ENCODE assay signal across 15 cellular contexts in the genomic region with DNA sequence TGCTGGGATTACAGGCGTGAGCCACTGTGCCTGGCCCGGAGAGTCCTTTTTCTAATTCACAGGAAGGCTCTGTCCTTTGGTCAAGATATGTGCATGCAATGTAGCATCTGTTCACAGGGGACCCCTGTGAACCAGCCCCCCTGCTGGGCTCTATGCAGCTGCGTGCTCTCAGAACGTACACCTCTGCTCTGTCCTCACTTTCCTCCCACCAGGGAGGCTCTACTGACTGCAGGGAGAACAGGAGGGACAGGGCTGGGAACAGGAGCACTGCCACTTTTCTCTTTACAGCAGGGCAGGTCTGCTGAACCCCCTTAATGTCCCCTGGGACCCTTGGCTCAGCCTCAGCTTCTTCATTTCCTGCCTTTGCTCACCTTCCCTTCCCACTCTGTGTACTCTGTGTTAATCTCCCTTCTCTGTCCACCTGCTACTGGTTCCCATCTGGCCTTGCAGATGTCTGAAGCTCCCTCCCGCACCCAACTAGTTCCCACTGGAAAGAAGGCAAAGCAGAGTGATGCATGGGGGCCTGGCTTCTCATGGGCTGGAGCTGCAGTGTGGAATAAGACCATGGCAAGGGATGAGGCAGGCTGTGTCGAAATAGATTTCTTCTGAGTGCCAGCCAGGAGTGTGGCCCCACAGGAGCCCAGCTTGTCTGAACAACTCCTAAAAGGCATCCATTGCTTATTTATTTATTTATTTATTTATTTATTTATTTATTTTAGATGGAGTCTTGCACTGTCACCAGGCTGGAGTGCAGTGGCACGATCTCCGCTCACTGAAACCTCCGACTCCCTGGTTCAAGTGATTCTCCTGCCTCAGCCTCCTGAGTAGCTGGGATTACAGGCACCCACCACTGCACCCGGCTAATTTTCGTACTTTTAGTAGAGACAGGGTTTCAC. TPM values are rescaled to one million over a fixed set of nuclear protein-coding genes. Genes with fewer than 3 reads are reported as not detected.
DNase-seq lines count a peak whose midpoint lies in the region; ATAC-seq and TF ChIP-seq lines count a peak whose summit lies in the region.
"Had no signal": no experiment of that assay in that cellular context is flagged by ENCODE, and none has a peak within 500 bp of the region (broad histone marks: within the 10 kb centered on the region; RNA-seq: fewer than 3 reads in every experiment).

No MANE protein-coding gene starts in this region.

- peak overlapping the region; percentile 42 for H3K27ac Mint-ChIP-seq in activated naive CD8-positive, alpha-beta T cell treated with anti-CD3 and anti-CD28 coated beads, Interleukin-2, amount 10 ng/mL, durations not matched to agents 7 days and 5 days
- no peak overlapping the region for H3K27ac Mint-ChIP-seq in activated naive CD8-positive, alpha-beta T cell treated with anti-CD3 and anti-CD28 coated beads, Interleukin-2, amount 50 U/mL, for 24 hours
- H3K27ac Mint-ChIP-seq in type B pancreatic cell: no peak overlapping the region

- H3K4me3 ChIP-seq in NB4 (ENCODE audit: low read depth, low read length): no peak overlapping the region
- H3K4me3 ChIP-seq: HAP-1, Peyer's patch had no signal

- H3K9me3 Mint-ChIP-seq in activated naive CD8-positive, alpha-beta T cell treated with anti-CD3 and anti-CD28 coated beads, Interleukin-2, amount 10 ng/mL, durations not matched to agents 7 days and 5 days: no peaks in the 10 kb centered on the region
- H3K9me3 Mint-ChIP-seq in activated naive CD8-positive, alpha-beta T cell treated with anti-CD3 and anti-CD28 coated beads, Interleukin-2, amount 50 U/mL, for 24 hours: no peaks in the 10 kb centered on the region
- H3K9me3 Mint-ChIP-seq in type B pancreatic cell: no peaks in the 10 kb centered on the region

- no peak for TF ChIP-seq POLR2A in NB4 (IDR thresholded peaks at IDR 0.05; ENCODE audit: extremely low read depth, insufficient read length)

- no peak for TF ChIP-seq CTCF in NB4 (IDR thresholded peaks at IDR 0.05; ENCODE audit: low read depth, low read length)
- no peak for TF ChIP-seq CTCF in type B pancreatic cell (conservative IDR thresholded peaks at IDR 0.05)

- peaks cover 15% of the 10 kb centered on the region for H3K27me3 Mint-ChIP-seq in activated naive CD8-positive, alpha-beta T cell treated with anti-CD3 and anti-CD28 coated beads, Interleukin-2, amount 10 ng/mL, durations not matched to agents 7 days and 5 days
- peaks cover 17% of the 10 kb centered on the region for H3K27me3 Mint-ChIP-seq in activated naive CD8-positive, alpha-beta T cell treated with anti-CD3 and anti-CD28 coated beads, Interleukin-2, amount 50 U/mL, for 24 hours
- peaks cover 3% of the 10 kb centered on the region for H3K27me3 Mint-ChIP-seq in type B pancreatic cell

- no peak for DNase-seq in activated naive CD8-positive, alpha-beta T cell treated with anti-CD3 and anti-CD28 coated beads, Interleukin-2, amount 10 ng/mL, durations not matched to agents 7 days and 5 days
- no peak for DNase-seq in activated naive CD8-positive, alpha-beta T cell treated with anti-CD3 and anti-CD28 coated beads, Interleukin-2, amount 50 U/mL, for 24 hours
- peak; percentile 40 for DNase-seq in NB4 (ENCODE audit: low read depth)
- DNase-seq in islet precursor cell: peak; percentile 45
- DNase-seq in type B pancreatic cell (ENCODE audit: extremely low spot score, unreplicated experiment): peak; percentile 52
- DNase-seq in activated CD4-positive, alpha-beta T cell treated with anti-CD3 and anti-CD28 coated beads for 4 hours: no peak
- DNase-seq: COR-L47, NCI-H1417, NCI-H187 treated with DMSO at 0.1 percent for 48 hours, NCI-H446 treated with DMSO at 0.1 percent for 48 hours, SHP77 treated with DMSO at 0.1 percent for 48 hours had no signal

- ATAC-seq in activated naive CD8-positive, alpha-beta T cell treated with anti-CD3 and anti-CD28 coated beads, Interleukin-2, amount 10 ng/mL, durations not matched to agents 7 days and 5 days (ENCODE audit: low read depth): no peak
- ATAC-seq in activated naive CD8-positive, alpha-beta T cell treated with anti-CD3 and anti-CD28 coated beads, Interleukin-2, amount 50 U/mL, for 24 hours: no peak
- ATAC-seq in GM21526 (IDR thresholded peaks at IDR 0.05; ENCODE audit: low FRiP score, unreplicated experiment): no peak
- ATAC-seq: SK-N-SH treated with all-trans-retinoic acid at 6 μM for 48 hours had no signal

- peaks cover 6% of the 10 kb centered on the region for H3K4me1 Mint-ChIP-seq in activated naive CD8-positive, alpha-beta T cell treated with anti-CD3 and anti-CD28 coated beads, Interleukin-2, amount 10 ng/mL, durations not matched to agents 7 days and 5 days
- H3K4me1 Mint-ChIP-seq in activated naive CD8-positive, alpha-beta T cell treated with anti-CD3 and anti-CD28 coated beads, Interleukin-2, amount 50 U/mL, for 24 hours: peaks cover 9% of the 10 kb centered on the region
- H3K4me1 Mint-ChIP-seq in type B pancreatic cell (ENCODE audit: unreplicated experiment): no peaks in the 10 kb centered on the region

- no peaks in the 10 kb centered on the region for H3K36me3 Mint-ChIP-seq in activated naive CD8-positive, alpha-beta T cell treated with anti-CD3 and anti-CD28 coated beads, Interleukin-2, amount 10 ng/mL, durations not matched to agents 7 days and 5 days
- no peaks in the 10 kb centered on the region for H3K36me3 Mint-ChIP-seq in activated naive CD8-positive, alpha-beta T cell treated with anti-CD3 and anti-CD28 coated beads, Interleukin-2, amount 50 U/mL, for 24 hours (ENCODE audit: low read depth)
- H3K36me3 Mint-ChIP-seq in type B pancreatic cell: no peaks in the 10 kb centered on the region

- no peak overlapping the region for H3K4me3 Mint-ChIP-seq in activated naive CD8-positive, alpha-beta T cell treated with anti-CD3 and anti-CD28 coated beads, Interleukin-2, amount 10 ng/mL, durations not matched to agents 7 days and 5 days
- H3K4me3 Mint-ChIP-seq in activated naive CD8-positive, alpha-beta T cell treated with anti-CD3 and anti-CD28 coated beads, Interleukin-2, amount 50 U/mL, for 24 hours: no peak overlapping the region
- H3K4me3 Mint-ChIP-seq in type B pancreatic cell: no peak overlapping the region

- POLR2A ChIA-PET in activated naive CD8-positive, alpha-beta T cell treated with anti-CD3 and anti-CD28 coated beads, Interleukin-2, amount 10 ng/mL, durations not matched to agents 7 days and 5 days (lab: Charles Lee): no interaction called here

RNA-seq across cellular contexts. Expression of gene ADGRE2, which starts 7.2 kb away (rescaled TPM):
- total RNA-seq in activated naive CD8-positive, alpha-beta T cell treated with anti-CD3 and anti-CD28 coated beads, Interleukin-2, amount 10 ng/mL, durations not matched to agents 7 days and 5 days: under 1 TPM; 0.44 to 0.54 TPM
- 1.1 and 10.3 TPM in 2 replicates for total RNA-seq in type B pancreatic cell (ENCODE audit: low replicate concordance)

Comparison
In these comparisons a context has a peak if more than half of its experiments do, and no peak if none do; other contexts are left out.
1. DNase-seq: peak in NB4 (single experiment), islet precursor cell (single experiment) and type B pancreatic cell (single experiment); none in activated naive CD8-positive, alpha-beta T cell treated with anti-CD3 and anti-CD28 coated beads, Interleukin-2, amount 10 ng/mL, durations not matched to agents 7 days and 5 days (single experiment), activated naive CD8-positive, alpha-beta T cell treated with anti-CD3 and anti-CD28 coated beads, Interleukin-2, amount 50 U/mL, for 24 hours (single experiment) and activated CD4-positive, alpha-beta T cell treated with anti-CD3 and anti-CD28 coated beads for 4 hours (0 of 2).